Comparison of ENCODE assay signal across 1 cellular context in genomic region chr19:42281175-42282035, GRCh38.
TF ChIP-seq lines count a peak whose summit lies in the region.

No MANE protein-coding gene starts in this region.

TF ChIP-seq in HepG2, 621 proteins besides CTCF, POLR2A, EP300 and RAD21 (continued from another document and continues in another):
- TF ChIP-seq, protein P1, sequence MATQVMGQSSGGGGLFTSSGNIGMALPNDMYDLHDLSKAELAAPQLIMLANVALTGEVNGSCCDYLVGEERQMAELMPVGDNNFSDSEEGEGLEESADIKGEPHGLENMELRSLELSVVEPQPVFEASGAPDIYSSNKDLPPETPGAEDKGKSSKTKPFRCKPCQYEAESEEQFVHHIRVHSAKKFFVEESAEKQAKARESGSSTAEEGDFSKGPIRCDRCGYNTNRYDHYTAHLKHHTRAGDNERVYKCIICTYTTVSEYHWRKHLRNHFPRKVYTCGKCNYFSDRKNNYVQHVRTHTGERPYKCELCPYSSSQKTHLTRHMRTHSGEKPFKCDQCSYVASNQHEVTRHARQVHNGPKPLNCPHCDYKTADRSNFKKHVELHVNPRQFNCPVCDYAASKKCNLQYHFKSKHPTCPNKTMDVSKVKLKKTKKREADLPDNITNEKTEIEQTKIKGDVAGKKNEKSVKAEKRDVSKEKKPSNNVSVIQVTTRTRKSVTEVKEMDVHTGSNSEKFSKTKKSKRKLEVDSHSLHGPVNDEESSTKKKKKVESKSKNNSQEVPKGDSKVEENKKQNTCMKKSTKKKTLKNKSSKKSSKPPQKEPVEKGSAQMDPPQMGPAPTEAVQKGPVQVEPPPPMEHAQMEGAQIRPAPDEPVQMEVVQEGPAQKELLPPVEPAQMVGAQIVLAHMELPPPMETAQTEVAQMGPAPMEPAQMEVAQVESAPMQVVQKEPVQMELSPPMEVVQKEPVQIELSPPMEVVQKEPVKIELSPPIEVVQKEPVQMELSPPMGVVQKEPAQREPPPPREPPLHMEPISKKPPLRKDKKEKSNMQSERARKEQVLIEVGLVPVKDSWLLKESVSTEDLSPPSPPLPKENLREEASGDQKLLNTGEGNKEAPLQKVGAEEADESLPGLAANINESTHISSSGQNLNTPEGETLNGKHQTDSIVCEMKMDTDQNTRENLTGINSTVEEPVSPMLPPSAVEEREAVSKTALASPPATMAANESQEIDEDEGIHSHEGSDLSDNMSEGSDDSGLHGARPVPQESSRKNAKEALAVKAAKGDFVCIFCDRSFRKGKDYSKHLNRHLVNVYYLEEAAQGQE (IDR thresholded peaks at IDR 0.05; ENCODE audit: borderline replicate concordance in 1 of 2, low read depth in 1 of 2, low read length in 2 of 2) = no peak
- TF ChIP-seq NCOA1 (CRISPR knock-in tag; IDR thresholded peaks at IDR 0.05) (0 out of 2 replicates have a peak, but pooled peaks have one; percentile 55), ZNF816 (CRISPR knock-in tag; IDR thresholded peaks at IDR 0.05; ENCODE audit: borderline replicate concordance) (no peak), RXRB (CRISPR knock-in tag; IDR thresholded peaks at IDR 0.05; ENCODE audit: borderline replicate concordance) (0 out of 2 replicates have a peak, but pooled peaks have one; percentile 13), KDM6A (CRISPR knock-in tag; IDR thresholded peaks at IDR 0.05; ENCODE audit: low read depth) (0 out of 2 replicates have a peak, but pooled peaks have one; percentile 13), PHF21A (CRISPR knock-in tag; IDR thresholded peaks at IDR 0.05) (peak; percentile 79), AKNA (CRISPR knock-in tag; IDR thresholded peaks at IDR 0.05; ENCODE audit: borderline replicate concordance) (no peak), KAT8 (CRISPR knock-in tag; IDR thresholded peaks at IDR 0.05) (peak; percentile 37; the same call in 1 of the 2 replicates), ZNF558 (CRISPR knock-in tag; IDR thresholded peaks at IDR 0.05; ENCODE audit: borderline replicate concordance) (peak; percentile 62; the same call in 1 of the 2 replicates), NR2F6 (IDR thresholded peaks at IDR 0.05) (peak; percentile 32; the same call in 1 of the 2 replicates), NR2F6 (CRISPR knock-in tag; IDR thresholded peaks at IDR 0.05) (no peak), HINFP (CRISPR knock-in tag; IDR thresholded peaks at IDR 0.05; ENCODE audit: low read depth) (0 out of 2 replicates have a peak, but pooled peaks have one; percentile 5), MAFF (IDR thresholded peaks at IDR 0.05; ENCODE audit: low read depth, low read length) (no peak), GATAD2A (CRISPR knock-in tag; IDR thresholded peaks at IDR 0.05) (peak; percentile 50), ZSCAN9 (CRISPR knock-in tag; IDR thresholded peaks at IDR 0.05; ENCODE audit: borderline replicate concordance) (peak; percentile 27; the same call in 1 of the 2 replicates), HNF1B (CRISPR knock-in tag; IDR thresholded peaks at IDR 0.05) (peak; percentile 53; the same call in 1 of the 2 replicates), ZFP36 (IDR thresholded peaks at IDR 0.05; ENCODE audit: borderline replicate concordance, low read depth, low read length, partially characterized antibody) (no peak), ZNF512B (CRISPR knock-in tag; IDR thresholded peaks at IDR 0.05; ENCODE audit: borderline replicate concordance) (no peak), TGIF2 (CRISPR knock-in tag; IDR thresholded peaks at IDR 0.05) (0 out of 2 replicates have a peak, but pooled peaks have one; percentile 48), ASH2L (IDR thresholded peaks at IDR 0.05; ENCODE audit: insufficient read length, low read depth, low read length) (peak; percentile 54), ZNF350 (CRISPR knock-in tag; IDR thresholded peaks at IDR 0.05; ENCODE audit: borderline replicate concordance, low read depth) (peak; percentile 32; the same call in 1 of the 2 replicates), KDM2A (CRISPR knock-in tag; IDR thresholded peaks at IDR 0.05; ENCODE audit: borderline replicate concordance, low read depth) (no peak), ZNF740 (CRISPR knock-in tag; IDR thresholded peaks at IDR 0.05) (0 out of 2 replicates have a peak, but pooled peaks have one; percentile 24), ZNF788 (CRISPR knock-in tag; IDR thresholded peaks at IDR 0.05; ENCODE audit: borderline replicate concordance) (peak; percentile 25; the same call in 1 of the 2 replicates)
- TF ChIP-seq, protein P2, sequence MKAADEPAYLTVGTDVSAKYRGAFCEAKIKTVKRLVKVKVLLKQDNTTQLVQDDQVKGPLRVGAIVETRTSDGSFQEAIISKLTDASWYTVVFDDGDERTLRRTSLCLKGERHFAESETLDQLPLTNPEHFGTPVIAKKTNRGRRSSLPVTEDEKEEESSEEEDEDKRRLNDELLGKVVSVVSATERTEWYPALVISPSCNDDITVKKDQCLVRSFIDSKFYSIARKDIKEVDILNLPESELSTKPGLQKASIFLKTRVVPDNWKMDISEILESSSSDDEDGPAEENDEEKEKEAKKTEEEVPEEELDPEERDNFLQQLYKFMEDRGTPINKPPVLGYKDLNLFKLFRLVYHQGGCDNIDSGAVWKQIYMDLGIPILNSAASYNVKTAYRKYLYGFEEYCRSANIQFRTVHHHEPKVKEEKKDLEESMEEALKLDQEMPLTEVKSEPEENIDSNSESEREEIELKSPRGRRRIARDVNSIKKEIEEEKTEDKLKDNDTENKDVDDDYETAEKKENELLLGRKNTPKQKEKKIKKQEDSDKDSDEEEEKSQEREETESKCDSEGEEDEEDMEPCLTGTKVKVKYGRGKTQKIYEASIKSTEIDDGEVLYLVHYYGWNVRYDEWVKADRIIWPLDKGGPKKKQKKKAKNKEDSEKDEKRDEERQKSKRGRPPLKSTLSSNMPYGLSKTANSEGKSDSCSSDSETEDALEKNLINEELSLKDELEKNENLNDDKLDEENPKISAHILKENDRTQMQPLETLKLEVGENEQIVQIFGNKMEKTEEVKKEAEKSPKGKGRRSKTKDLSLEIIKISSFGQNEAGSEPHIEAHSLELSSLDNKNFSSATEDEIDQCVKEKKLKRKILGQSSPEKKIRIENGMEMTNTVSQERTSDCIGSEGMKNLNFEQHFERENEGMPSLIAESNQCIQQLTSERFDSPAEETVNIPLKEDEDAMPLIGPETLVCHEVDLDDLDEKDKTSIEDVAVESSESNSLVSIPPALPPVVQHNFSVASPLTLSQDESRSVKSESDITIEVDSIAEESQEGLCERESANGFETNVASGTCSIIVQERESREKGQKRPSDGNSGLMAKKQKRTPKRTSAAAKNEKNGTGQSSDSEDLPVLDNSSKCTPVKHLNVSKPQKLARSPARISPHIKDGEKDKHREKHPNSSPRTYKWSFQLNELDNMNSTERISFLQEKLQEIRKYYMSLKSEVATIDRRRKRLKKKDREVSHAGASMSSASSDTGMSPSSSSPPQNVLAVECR (CRISPR knock-in tag; IDR thresholded peaks at IDR 0.05; ENCODE audit: borderline replicate concordance) = peak; percentile 37; the same call in 1 of the 2 replicates
- TF ChIP-seq, protein P3, sequence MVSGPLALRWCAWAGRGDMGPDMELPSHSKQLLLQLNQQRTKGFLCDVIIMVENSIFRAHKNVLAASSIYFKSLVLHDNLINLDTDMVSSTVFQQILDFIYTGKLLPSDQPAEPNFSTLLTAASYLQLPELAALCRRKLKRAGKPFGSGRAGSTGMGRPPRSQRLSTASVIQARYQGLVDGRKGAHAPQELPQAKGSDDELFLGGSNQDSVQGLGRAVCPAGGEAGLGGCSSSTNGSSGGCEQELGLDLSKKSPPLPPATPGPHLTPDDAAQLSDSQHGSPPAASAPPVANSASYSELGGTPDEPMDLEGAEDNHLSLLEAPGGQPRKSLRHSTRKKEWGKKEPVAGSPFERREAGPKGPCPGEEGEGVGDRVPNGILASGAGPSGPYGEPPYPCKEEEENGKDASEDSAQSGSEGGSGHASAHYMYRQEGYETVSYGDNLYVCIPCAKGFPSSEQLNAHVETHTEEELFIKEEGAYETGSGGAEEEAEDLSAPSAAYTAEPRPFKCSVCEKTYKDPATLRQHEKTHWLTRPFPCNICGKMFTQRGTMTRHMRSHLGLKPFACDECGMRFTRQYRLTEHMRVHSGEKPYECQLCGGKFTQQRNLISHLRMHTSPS (CRISPR knock-in tag; IDR thresholded peaks at IDR 0.05; ENCODE audit: low read depth) = peak; percentile 94
- TF ChIP-seq, protein P4, sequence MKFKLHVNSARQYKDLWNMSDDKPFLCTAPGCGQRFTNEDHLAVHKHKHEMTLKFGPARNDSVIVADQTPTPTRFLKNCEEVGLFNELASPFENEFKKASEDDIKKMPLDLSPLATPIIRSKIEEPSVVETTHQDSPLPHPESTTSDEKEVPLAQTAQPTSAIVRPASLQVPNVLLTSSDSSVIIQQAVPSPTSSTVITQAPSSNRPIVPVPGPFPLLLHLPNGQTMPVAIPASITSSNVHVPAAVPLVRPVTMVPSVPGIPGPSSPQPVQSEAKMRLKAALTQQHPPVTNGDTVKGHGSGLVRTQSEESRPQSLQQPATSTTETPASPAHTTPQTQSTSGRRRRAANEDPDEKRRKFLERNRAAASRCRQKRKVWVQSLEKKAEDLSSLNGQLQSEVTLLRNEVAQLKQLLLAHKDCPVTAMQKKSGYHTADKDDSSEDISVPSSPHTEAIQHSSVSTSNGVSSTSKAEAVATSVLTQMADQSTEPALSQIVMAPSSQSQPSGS (CRISPR knock-in tag; IDR thresholded peaks at IDR 0.05) = 0 out of 2 replicates have a peak, but pooled peaks have one; percentile 41
